Comparison of ENCODE assay signal across 9 cellular contexts in the genomic region with DNA sequence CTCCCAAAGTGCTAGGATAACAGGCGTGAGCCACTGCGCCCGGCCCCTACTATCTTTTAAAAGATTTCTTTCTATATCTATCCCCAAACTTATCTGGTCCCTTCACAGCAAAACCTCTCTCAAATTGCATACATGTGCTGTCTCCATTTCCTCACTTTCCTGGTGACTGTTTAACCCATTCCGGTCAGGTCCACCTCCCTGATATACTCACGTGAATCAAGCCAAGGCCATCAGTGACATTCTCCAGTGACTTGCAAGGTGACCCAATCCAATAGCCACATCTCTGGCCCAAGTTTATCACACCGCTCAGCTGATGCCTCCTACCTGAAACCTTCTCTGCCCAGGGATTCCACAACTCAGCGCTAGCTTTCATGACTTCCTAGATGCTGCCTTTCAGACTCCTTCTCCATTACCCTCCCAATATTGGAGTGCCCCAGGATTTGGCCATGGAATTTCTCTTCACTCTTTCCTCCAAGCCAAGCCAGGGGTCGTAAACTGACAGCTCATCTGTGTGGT. TPM values are rescaled to one million over a fixed set of nuclear protein-coding genes. Genes with fewer than 3 reads are reported as not detected.
DNase-seq lines count a peak whose midpoint lies in the region; ATAC-seq and TF ChIP-seq lines count a peak whose summit lies in the region.
"Had no signal": no experiment of that assay in that cellular context is flagged by ENCODE, and none has a peak within 500 bp of the region (broad histone marks: within the 10 kb centered on the region; RNA-seq: fewer than 3 reads in every experiment).

No MANE protein-coding gene starts in this region.

- no peaks in the 10 kb centered on the region for H3K27me3 ChIP-seq in heart left ventricle
- H3K27me3 ChIP-seq in lung (ENCODE audit: control insufficient read depth, insufficient read depth): no peaks in the 10 kb centered on the region
- H3K27me3 ChIP-seq in uterus: no peaks in the 10 kb centered on the region
- no peaks in the 10 kb centered on the region for H3K27me3 ChIP-seq in MG63

- no peak for DNase-seq in heart left ventricle
- no peak for DNase-seq in left ventricle myocardium superior
- DNase-seq in activated T-helper 1 cell treated with anti-CD3 and anti-CD28 coated beads, Interleukin-12 subunit alpha, Interleukin-12 subunit beta, Interleukin-2, Interleukin-4 antibody, amounts not matched to agents 30 ng/mL and 10 ng/mL and 1 ng/mL, durations not matched to agents 14 hours and 24 hours and 36 hours (ENCODE audit: low spot score): no peak
- no peak for DNase-seq in lung (ENCODE audit: low spot score)
- no peak for DNase-seq in uterus
- no peak for DNase-seq in MG63
- DNase-seq in left lobe of liver (ENCODE audit: low spot score): no peak
- DNase-seq: NCI-H2171 treated with DMSO at 0.1 percent for 48 hours had no signal

- H3K4me3 Mint-ChIP-seq in activated T-helper 1 cell treated with anti-CD3 and anti-CD28 coated beads, Interleukin-12 subunit alpha, Interleukin-12 subunit beta, Interleukin-2, Interleukin-4 antibody, amounts not matched to agents 30 ng/mL and 10 ng/mL and 1 ng/mL, durations not matched to agents 14 hours and 24 hours and 36 hours: peak overlapping the region; percentile 88

- H3K4me3 ChIP-seq in heart left ventricle: peak overlapping the region in 3 of 12 donors; percentile 85 to 98 (median 92)
- no peak overlapping the region for H3K4me3 ChIP-seq in lung
- H3K4me3 ChIP-seq in uterus: no peak overlapping the region
- H3K4me3 ChIP-seq in MG63: no peak overlapping the region

- H3K9me3 Mint-ChIP-seq in activated T-helper 1 cell treated with anti-CD3 and anti-CD28 coated beads, Interleukin-12 subunit alpha, Interleukin-12 subunit beta, Interleukin-2, Interleukin-4 antibody, amounts not matched to agents 30 ng/mL and 10 ng/mL and 1 ng/mL, durations not matched to agents 14 hours and 24 hours and 36 hours: no peaks in the 10 kb centered on the region

- TF ChIP-seq POLR2A in heart left ventricle (IDR thresholded peaks at IDR 0.05) (no peak), uterus (IDR thresholded peaks at IDR 0.05) (no peak)

- H3K9me3 ChIP-seq in heart left ventricle (no peaks in the 10 kb centered on the region), lung (ENCODE audit: control insufficient read depth in 2 of 2, insufficient read depth in 1 of 2, low read length in 1 of 2) (no peaks in the 10 kb centered on the region), uterus (no peaks in the 10 kb centered on the region), MG63 (no peaks in the 10 kb centered on the region)

- H3K27ac Mint-ChIP-seq in activated T-helper 1 cell treated with anti-CD3 and anti-CD28 coated beads, Interleukin-12 subunit alpha, Interleukin-12 subunit beta, Interleukin-2, Interleukin-4 antibody, amounts not matched to agents 30 ng/mL and 10 ng/mL and 1 ng/mL, durations not matched to agents 14 hours and 24 hours and 36 hours: peak overlapping the region; percentile 94

- intact Hi-C loops in heart left ventricle (cut with DNase I) (loop anchor here in 7 of 10 donors (5.0 kb wide), 4 partner anchors 34 to 106 kb away; partner anchors contain the start of genes C16orf86 (in 3 of the 7), ENKD1 (in 3 of the 7) and RIPOR1 (in 1 of the 7)), left ventricle myocardium superior (cut with micrococcal nuclease) (loop anchor here (5.0 kb wide), 1 partner anchor 106 kb away; the partner anchor contains the start of genes C16orf86 and ENKD1), uterus (cut with DNase I; ENCODE audit: low total_unique reads) (no loop called here)
- intact Hi-C loops in activated T-helper 1 cell treated with anti-CD3 and anti-CD28 coated beads, Interleukin-12 subunit alpha, Interleukin-12 subunit beta, Interleukin-2, Interleukin-4 antibody, amounts not matched to agents 30 ng/mL and 10 ng/mL and 1 ng/mL, durations not matched to agents 14 hours and 24 hours and 36 hours (cut with micrococcal nuclease): loop anchor here (5.0 kb wide), 2 partner anchors 36 to 314 kb away; partner anchors contain the start of genes FHOD1 and SLC9A5

- H3K27ac ChIP-seq in heart left ventricle: peak overlapping the region in 10 of 12 donors; percentile 95 to 100 (median 99)
- H3K27ac ChIP-seq in lung (ENCODE audit: low read depth in 1 of 2, low read length in 1 of 2): peak overlapping the region; percentile 65 to 96
- H3K27ac ChIP-seq in uterus: peak overlapping the region; percentile 97 to 99

- H3K36me3 ChIP-seq in heart left ventricle (peaks cover 0 to 5% (median 0%) of the 10 kb centered on the region in 9 donors), lung (ENCODE audit: control insufficient read depth in 2 of 2, insufficient read depth in 2 of 2, low read length in 2 of 2) (no peaks in the 10 kb centered on the region), uterus (no peaks in the 10 kb centered on the region), MG63 (no peaks in the 10 kb centered on the region)

- TF ChIP-seq CTCF in heart left ventricle (IDR thresholded peaks at IDR 0.05) (no peak), lung (IDR thresholded peaks at IDR 0.05; ENCODE audit: control extremely low read depth, extremely low read depth) (no peak), uterus (IDR thresholded peaks at IDR 0.05) (no peak)

- no peak for ATAC-seq in heart left ventricle
- no peak for ATAC-seq in left ventricle myocardium superior
- ATAC-seq in lung (ENCODE audit: insufficient read depth, low FRiP score): no peak
- no peak for ATAC-seq in GM21723 (IDR thresholded peaks at IDR 0.05; ENCODE audit: unreplicated experiment)
- ATAC-seq in left lobe of liver: no peak

- peaks cover 45% of the 10 kb centered on the region for H3K4me1 Mint-ChIP-seq in activated T-helper 1 cell treated with anti-CD3 and anti-CD28 coated beads, Interleukin-12 subunit alpha, Interleukin-12 subunit beta, Interleukin-2, Interleukin-4 antibody, amounts not matched to agents 30 ng/mL and 10 ng/mL and 1 ng/mL, durations not matched to agents 14 hours and 24 hours and 36 hours (ENCODE audit: low read depth)

- no peaks in the 10 kb centered on the region for H3K27me3 Mint-ChIP-seq in activated T-helper 1 cell treated with anti-CD3 and anti-CD28 coated beads, Interleukin-12 subunit alpha, Interleukin-12 subunit beta, Interleukin-2, Interleukin-4 antibody, amounts not matched to agents 30 ng/mL and 10 ng/mL and 1 ng/mL, durations not matched to agents 14 hours and 24 hours and 36 hours (ENCODE audit: insufficient read depth)

- H3K4me1 ChIP-seq in heart left ventricle (peaks cover 7 to 38% (median 25%) of the 10 kb centered on the region in 12 donors), lung (ENCODE audit: control insufficient read depth in 2 of 2, insufficient read depth in 2 of 2, low read length in 2 of 2) (peaks cover 4 to 6% of the 10 kb centered on the region in 2 donors), uterus (peaks cover 8 to 11% of the 10 kb centered on the region in 2 donors)

- H3K36me3 Mint-ChIP-seq in activated T-helper 1 cell treated with anti-CD3 and anti-CD28 coated beads, Interleukin-12 subunit alpha, Interleukin-12 subunit beta, Interleukin-2, Interleukin-4 antibody, amounts not matched to agents 30 ng/mL and 10 ng/mL and 1 ng/mL, durations not matched to agents 14 hours and 24 hours and 36 hours (ENCODE audit: low read depth): peaks cover 13% of the 10 kb centered on the region

- WGBS in heart left ventricle, 4 donors: 74 to 85% (median 81%) methylated on average over 8 of the region's 8 CpGs
- WGBS in lung, 2 donors: 80 to 87% methylated on average over 8 of the region's 8 CpGs

RNA-seq across cellular contexts. Expression of gene CTCF, which starts 1.4 kb away (rescaled TPM):
- total RNA-seq in heart left ventricle: 10 to 100 TPM; 19.0 to 35.8 (median 25.4) TPM
- polyA plus RNA-seq in heart left ventricle: 10 to 100 TPM; 13.9 to 18.6 TPM
- 32.8 TPM for total RNA-seq in left ventricle myocardium superior
- 64.7 and 67.6 TPM in 2 replicates for total RNA-seq in activated T-helper 1 cell treated with anti-CD3 and anti-CD28 coated beads, Interleukin-12 subunit alpha, Interleukin-12 subunit beta, Interleukin-2, Interleukin-4 antibody, amounts not matched to agents 30 ng/mL and 10 ng/mL and 1 ng/mL, durations not matched to agents 14 hours and 24 hours and 36 hours
- 10 to 100 TPM; 28.5 to 54.2 TPM for total RNA-seq in lung
- polyA plus RNA-seq in lung: 10 to 100 TPM; 16.7 to 18.1 TPM
- 10 to 100 TPM; 24.8 to 54.1 (median 43.7) TPM for total RNA-seq in uterus
- 26.1 and 32.2 TPM in 2 replicates for total RNA-seq in MG63 (2014; rRNA removed; shearing (Covaris generic); ENCODE audit: low replicate concordance)
- 13.4 TPM for total RNA-seq in left lobe of liver

RNA-seq across cellular contexts. Expression of gene RIPOR1, which starts 32.3 kb away (rescaled TPM):
- total RNA-seq in heart left ventricle (100 to 1,000 TPM in 1 of 9 donors, 10 to 100 TPM in 8; 51.1 to 156 (median 69.4) TPM), left ventricle myocardium superior (76.1 TPM), lung (100 to 1,000 TPM in 1 of 2 donors, 10 to 100 TPM in 1; 85.1 to 122 TPM), uterus (100 to 1,000 TPM in 1 of 4 donors, 10 to 100 TPM in 3; 48.2 to 137 (median 57.4) TPM), left lobe of liver (29.7 TPM)
- polyA plus RNA-seq in heart left ventricle (10 to 100 TPM; 40.7 to 45.5 TPM), lung (10 to 100 TPM; 44.1 to 55.6 TPM)
- 26.3 and 27.1 TPM in 2 replicates for total RNA-seq in activated T-helper 1 cell treated with anti-CD3 and anti-CD28 coated beads, Interleukin-12 subunit alpha, Interleukin-12 subunit beta, Interleukin-2, Interleukin-4 antibody, amounts not matched to agents 30 ng/mL and 10 ng/mL and 1 ng/mL, durations not matched to agents 14 hours and 24 hours and 36 hours
- 3.1 and 5.0 TPM in 2 replicates for total RNA-seq in MG63 (2014; rRNA removed; shearing (Covaris generic); ENCODE audit: low replicate concordance)
